Comparison of ENCODE assay signal across 23 cellular contexts in genomic region chr9:37931586-37931985, GRCh38.
"Had no signal": no experiment of that assay in that cellular context is flagged by ENCODE, and none has a peak within 500 bp of the region (broad histone marks: within the 10 kb centered on the region; RNA-seq: fewer than 3 reads in every experiment).

No MANE protein-coding gene starts in this region.

- H3K9ac ChIP-seq: SK-N-SH had no signal

- DNase-seq: activated CD4-positive, alpha-beta memory T cell treated with anti-CD3 and anti-CD28 coated beads for 36 hours; activated CD4-positive, alpha-beta T cell treated with anti-CD3 and anti-CD28 coated beads, Interleukin-2, amount 10 ng/mL, durations not matched to agents 7 days and 5 days; activated CD4-positive, CD25-positive, alpha-beta regulatory T cell; activated CD8-positive, alpha-beta memory T cell treated with anti-CD3 and anti-CD28 coated beads for 24 hours; activated gamma-delta T cell treated with Interleukin-2 at 50 U/mL for 16 hours; activated naive CD4-positive, alpha-beta T cell treated with anti-CD3 and anti-CD28 coated beads, Interleukin-2, amount 10 ng/mL, durations not matched to agents 7 days and 5 days; activated naive CD8-positive, alpha-beta T cell treated with anti-CD3 and anti-CD28 coated beads for 36 hours; activated T-cell treated with anti-CD3 and anti-CD28 coated beads for 4 hours; activated T-cell treated with anti-CD3 and anti-CD28 coated beads, Interleukin-2, amount 50 U/mL, for 48 hours; KG1; NCI-H1092; NCI-H1436; NCI-H1694 treated with DMSO at 0.1 percent for 48 hours; NCI-H2029 treated with DMSO at 0.1 percent for 48 hours; NCI-H345; NCI-H510A treated with DMSO at 0.1 percent for 48 hours; NCI-H69; PC-9; RPMI8226; SK-N-SH; T-helper 1 cell had no signal

- ATAC-seq: Right ventricle myocardium inferior had no signal

- H3K4me2 ChIP-seq: PC-9, SK-N-SH had no signal

- H2AFZ ChIP-seq: PC-9 had no signal

- H3K4me3 ChIP-seq: PC-9 had no signal

- H3K27ac ChIP-seq: PC-9, VCaP had no signal
